In the genomic region with DNA sequence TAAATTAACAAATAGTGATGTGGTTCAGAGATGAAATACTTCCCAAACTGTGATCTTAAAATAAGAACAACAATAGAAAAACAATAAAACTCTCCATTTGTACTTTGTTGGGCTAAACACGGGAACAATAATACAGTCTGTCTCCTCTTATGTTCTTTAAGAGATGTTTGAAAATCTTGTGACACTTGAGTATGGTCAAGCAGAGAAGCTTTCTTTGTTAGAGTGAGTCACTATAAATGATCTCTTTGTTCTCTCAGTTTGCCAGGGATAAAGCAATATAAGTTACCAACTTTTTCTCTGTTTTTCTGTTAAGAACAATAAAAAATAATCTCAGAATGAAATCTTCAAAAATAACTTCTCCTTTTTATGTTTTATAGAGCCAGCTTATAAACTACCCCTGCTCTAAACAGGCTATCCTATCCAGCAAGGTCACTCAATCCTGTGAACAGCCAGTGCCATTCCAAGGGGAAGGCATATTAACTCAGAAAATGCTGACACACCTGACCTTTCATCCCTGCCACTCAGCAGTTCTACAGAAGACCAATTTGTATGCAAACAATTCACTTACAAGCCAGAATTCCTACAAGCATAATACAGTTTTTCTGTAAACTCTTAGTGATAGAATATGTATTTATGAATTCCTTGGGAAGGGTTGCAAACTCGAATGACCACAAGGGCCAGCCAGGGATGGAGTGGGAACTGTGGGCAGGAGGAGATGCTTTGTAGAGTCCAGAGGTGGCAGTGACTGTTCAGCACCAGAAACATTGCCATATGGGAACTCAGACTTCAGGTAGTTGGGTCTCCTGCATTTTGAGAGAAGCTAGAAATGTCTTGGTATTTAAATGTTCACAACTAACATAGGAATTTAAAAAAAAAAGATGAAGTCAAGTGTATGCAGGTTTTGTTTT, we compare ENCODE assay signal across 14 cellular contexts. TPM values are rescaled to one million over a fixed set of nuclear protein-coding genes. Genes with fewer than 3 reads are reported as not detected.
A peak's percentile ranks its signal among the peaks of the same experiment; 100 is the strongest.
DNase-seq lines count a peak whose midpoint lies in the region; ATAC-seq, FAIRE-seq and TF ChIP-seq lines count a peak whose summit lies in the region.
"Had no signal": no experiment of that assay in that cellular context is flagged by ENCODE, and none has a peak within 500 bp of the region (broad histone marks: within the 10 kb centered on the region; RNA-seq: fewer than 3 reads in every experiment).

No MANE protein-coding gene starts in this region.

- H3K27ac ChIP-seq in right lobe of liver (peak overlapping the region in 1 of 3 donors; percentile 9), transverse colon (no peak overlapping the region)
- H3K27ac ChIP-seq: PC-9 had no signal

- H3K9me3 Mint-ChIP-seq in activated naive CD4-positive, alpha-beta T cell treated with anti-CD3 and anti-CD28 coated beads, Interleukin-2, amount 50 U/mL, for 72 hours = no peaks in the 10 kb centered on the region
- H3K9me3 Mint-ChIP-seq: H9 had no signal

- H3K4me3 ChIP-seq in right lobe of liver (no peak overlapping the region), transverse colon (no peak overlapping the region)
- H3K4me3 ChIP-seq: PC-9 had no signal

- peak; percentile 10 for DNase-seq in OCI-M1 (lab: John Stamatoyannopoulos, UW)
- DNase-seq in right lobe of liver = no peak
- peak; percentile 11 for DNase-seq in transverse colon
- DNase-seq in activated naive CD4-positive, alpha-beta T cell treated with anti-CD3 and anti-CD28 coated beads, Interleukin-2, amount 50 U/mL, for 72 hours (ENCODE audit: low spot score in 2 of 2) = no peak
- DNase-seq in NCI-H748 treated with DMSO at 0.1 percent for 48 hours (lab: John Stamatoyannopoulos, UW) = no peak
- DNase-seq in NCI-H1930 (lab: John Stamatoyannopoulos, UW) = no peak
- DNase-seq: CD8-positive, alpha-beta memory T cell; H9; NCI-H1436 treated with DMSO at 0.1 percent for 48 hours; NCI-H2107; NCI-H69; PC-9; SK-N-SH had no signal

- no peak overlapping the region for H3K27ac Mint-ChIP-seq in activated naive CD4-positive, alpha-beta T cell treated with anti-CD3 and anti-CD28 coated beads, Interleukin-2, amount 50 U/mL, for 72 hours
- H3K27ac Mint-ChIP-seq: CD8-positive, alpha-beta memory T cell; H9 had no signal

- FAIRE-seq in endometrium (lab: Jason Lieb, UNC) = peak; percentile 31

- no peaks in the 10 kb centered on the region for H3K36me3 Mint-ChIP-seq in activated naive CD4-positive, alpha-beta T cell treated with anti-CD3 and anti-CD28 coated beads, Interleukin-2, amount 50 U/mL, for 72 hours
- H3K36me3 Mint-ChIP-seq: CD8-positive, alpha-beta memory T cell had no signal

- H3K9me3 ChIP-seq in right lobe of liver (no peaks in the 10 kb centered on the region), transverse colon (no peaks in the 10 kb centered on the region)
- H3K9me3 ChIP-seq: SK-N-SH had no signal

- WGBS in right lobe of liver (ENCODE audit: insufficient coverage, low coverage, low lambda C conversion rate, missing lambda C conversion rate) = 57% methylated on average over 2 of the region's 2 CpGs
- WGBS in transverse colon (ENCODE audit: low coverage in 1 of 2), 2 donors = 32 to 34% methylated on average over 2 of the region's 2 CpGs

- no peak for TF ChIP-seq EP300 in transverse colon (IDR thresholded peaks at IDR 0.05; ENCODE audit: low read depth)

- TF ChIP-seq CTCF in right lobe of liver (IDR thresholded peaks at IDR 0.05) (no peak), transverse colon (IDR thresholded peaks at IDR 0.05) (no peak)

- intact Hi-C loops in right lobe of liver (cut with DNase I) (no loop called here), transverse colon (cut with DNase I; ENCODE audit: low total_unique reads) (no loop called here)

- H3K27me3 ChIP-seq in right lobe of liver (no peaks in the 10 kb centered on the region), transverse colon (no peaks in the 10 kb centered on the region)

- peak; percentile 74 to 90 (median 78) for ATAC-seq in right lobe of liver
- ATAC-seq in activated naive CD4-positive, alpha-beta T cell treated with anti-CD3 and anti-CD28 coated beads, Interleukin-2, amount 50 U/mL, for 72 hours = no peak

- H3K36me3 ChIP-seq in right lobe of liver (peaks cover 0 to 53% (median 29%) of the 10 kb centered on the region in 4 donors), transverse colon (no peaks in the 10 kb centered on the region)

- H3K4me1 ChIP-seq in right lobe of liver (peaks cover 0 to 36% (median 0%) of the 10 kb centered on the region in 4 donors), transverse colon (peaks cover 0 to 5% (median 0%) of the 10 kb centered on the region in 4 donors)

- TF ChIP-seq POLR2A in right lobe of liver (IDR thresholded peaks at IDR 0.05) = no peak
- TF ChIP-seq POLR2A in transverse colon (IDR thresholded peaks at IDR 0.05) = no peak

- in situ Hi-C loops in transverse colon (cut with MboI; ENCODE audit: low pct_ligation_motif_present in 1 of 4, low pct_unique_long_range_greater_than_20kb in 1 of 4, low sequenced_read_pairs in 3 of 4) = no loop called here

RNA-seq across cellular contexts. Expression of a gene that starts 52.2 kb away (rescaled TPM):
- total RNA-seq in right lobe of liver (100 to 1,000 TPM; 129 to 320 (median 169) TPM), transverse colon (not detected)
- not detected for total RNA-seq in activated naive CD4-positive, alpha-beta T cell treated with anti-CD3 and anti-CD28 coated beads, Interleukin-2, amount 50 U/mL, for 72 hours
- total RNA-seq: CD8-positive, alpha-beta memory T cell; H9; PC-9 had no signal

Comparison
In these comparisons a context has a peak if more than half of its experiments do, and no peak if none do; other contexts are left out.
1. DNase-seq: peak in OCI-M1 (single experiment) and transverse colon (single experiment); none in right lobe of liver (0 of 3), activated naive CD4-positive, alpha-beta T cell treated with anti-CD3 and anti-CD28 coated beads, Interleukin-2, amount 50 U/mL, for 72 hours (0 of 2), NCI-H748 treated with DMSO at 0.1 percent for 48 hours (single experiment) and NCI-H1930 (0 of 2).
2. ATAC-seq: peak in right lobe of liver (4 of 4); none in activated naive CD4-positive, alpha-beta T cell treated with anti-CD3 and anti-CD28 coated beads, Interleukin-2, amount 50 U/mL, for 72 hours (0 of 2).
3. RNA of a gene that starts 52.2 kb away (total RNA-seq): 129 to 320 TPM in right lobe of liver; not detected in transverse colon and not detected in activated naive CD4-positive, alpha-beta T cell treated with anti-CD3 and anti-CD28 coated beads, Interleukin-2, amount 50 U/mL, for 72 hours; every median in the first group is over 100 times any median in the second.